ENCODE assay signal across 8 cellular contexts in genomic region chr13:112786810-112787209, GRCh38.
DNase-seq lines count a peak whose midpoint lies in the region; ATAC-seq and TF ChIP-seq lines count a peak whose summit lies in the region.
"Not testable (repeated sequence)": the region's sequence is repeated elsewhere in the genome, so short reads cannot be mapped to it uniquely, and the experiment has no call there.

No MANE protein-coding gene starts in this region.

- not testable (repeated sequence) for TF ChIP-seq CTCF in endodermal cell (conservative IDR thresholded peaks at IDR 0.05); osteocyte (IDR thresholded peaks at IDR 0.05); stomach (IDR thresholded peaks at IDR 0.05); uterus (IDR thresholded peaks at IDR 0.05)

- WGBS in endodermal cell (ENCODE audit: insufficient coverage in 1 of 2, insufficient read length in 1 of 2), 2 experiments, result 90 to 96% methylated on average over 9 to 14 of the region's 14 CpGs
- WGBS in stomach, 5 donors, result 89 to 98% (median 95%) methylated on average over 14 of the region's 14 CpGs

- ATAC-seq in left lobe of liver, result not testable (repeated sequence)

- TF ChIP-seq EP300 in stomach (IDR thresholded peaks at IDR 0.05), result not testable (repeated sequence)

- intact Hi-C loops in cardiac septum (cut with DNase I); stomach (cut with DNase I; ENCODE audit: low total_unique reads); uterus (cut with DNase I; ENCODE audit: low total_unique reads): not testable (repeated sequence)

- not testable (repeated sequence) for H3K9me3 Mint-ChIP-seq in activated T-cell treated with anti-CD3 and anti-CD28 coated beads, Interleukin-2, amount 50 U/mL, for 24 hours; osteocyte (ENCODE audit: unreplicated experiment)
- H3K9me3 Mint-ChIP-seq in endodermal cell, result peaks cover 48% of the 10 kb centered on the region

- not testable (repeated sequence) for H3K4me1 ChIP-seq in endodermal cell (ENCODE audit: control insufficient read depth, insufficient read depth, low read length)
- H3K4me1 ChIP-seq in stomach (peaks cover 0 to 22% (median 11%) of the 10 kb centered on the region in 4 donors), uterus (peaks cover 5 to 11% of the 10 kb centered on the region in 2 donors)

- H3K36me3 ChIP-seq in endodermal cell (ENCODE audit: control insufficient read depth, insufficient read depth, low read length), result peaks cover 62% of the 10 kb centered on the region
- peaks cover 8 to 59% (median 31%) of the 10 kb centered on the region in 4 donors for H3K36me3 ChIP-seq in stomach
- H3K36me3 ChIP-seq in uterus, result not testable (repeated sequence)

- H3K9ac ChIP-seq in endodermal cell (ENCODE audit: extremely low read depth, low read length, poor library complexity, severe bottlenecking), result not testable (repeated sequence)

- DNase-seq in NCI-H69 (lab: John Stamatoyannopoulos, UW), result peak; percentile 27
- DNase-seq in activated T-cell treated with anti-CD3 and anti-CD28 coated beads, Interleukin-2, amount 50 U/mL, for 24 hours, result peak; percentile 18
- peak; percentile 12 for DNase-seq in endodermal cell
- DNase-seq in cardiac septum (ENCODE audit: low spot score), result peak; percentile 69
- DNase-seq in left lobe of liver (ENCODE audit: low spot score), result peak; percentile 21
- DNase-seq in osteocyte (ENCODE audit: extremely low spot score, unreplicated experiment), result peak; percentile 32
- DNase-seq in stomach, result peak; percentile 10
- DNase-seq in uterus, result peak; percentile 1 to 12

- not testable (repeated sequence) for H3K27ac ChIP-seq in endodermal cell (ENCODE audit: low read depth, low read length); stomach; uterus

- peaks cover 31% of the 10 kb centered on the region for H3K4me1 Mint-ChIP-seq in activated T-cell treated with anti-CD3 and anti-CD28 coated beads, Interleukin-2, amount 50 U/mL, for 24 hours (ENCODE audit: low read depth)
- H3K4me1 Mint-ChIP-seq in endodermal cell; osteocyte (ENCODE audit: unreplicated experiment): not testable (repeated sequence)

- H3K4me3 ChIP-seq in endodermal cell (ENCODE audit: low read length); stomach; uterus: not testable (repeated sequence)

- H3K27ac Mint-ChIP-seq in activated T-cell treated with anti-CD3 and anti-CD28 coated beads, Interleukin-2, amount 50 U/mL, for 24 hours; endodermal cell; osteocyte (ENCODE audit: unreplicated experiment): not testable (repeated sequence)

- H3K9me3 ChIP-seq in endodermal cell (ENCODE audit: control insufficient read depth, low read length), result peaks cover 51% of the 10 kb centered on the region
- not testable (repeated sequence) for H3K9me3 ChIP-seq in stomach, uterus

- H3K27me3 Mint-ChIP-seq in activated T-cell treated with anti-CD3 and anti-CD28 coated beads, Interleukin-2, amount 50 U/mL, for 24 hours; endodermal cell (ENCODE audit: insufficient read depth); osteocyte (ENCODE audit: unreplicated experiment): not testable (repeated sequence)

- H3K36me3 Mint-ChIP-seq in activated T-cell treated with anti-CD3 and anti-CD28 coated beads, Interleukin-2, amount 50 U/mL, for 24 hours (ENCODE audit: low read depth), result peaks cover 38% of the 10 kb centered on the region
- peaks cover 67% of the 10 kb centered on the region for H3K36me3 Mint-ChIP-seq in endodermal cell (ENCODE audit: low read depth)
- not testable (repeated sequence) for H3K36me3 Mint-ChIP-seq in osteocyte (ENCODE audit: unreplicated experiment)

- not testable (repeated sequence) for H3K4me3 Mint-ChIP-seq in activated T-cell treated with anti-CD3 and anti-CD28 coated beads, Interleukin-2, amount 50 U/mL, for 24 hours; endodermal cell; osteocyte (ENCODE audit: unreplicated experiment)

- not testable (repeated sequence) for H3K27me3 ChIP-seq in endodermal cell (ENCODE audit: control insufficient read depth, insufficient read depth, low read length, poor library complexity, severe bottlenecking); stomach; uterus

- TF ChIP-seq POLR2A in stomach (IDR thresholded peaks at IDR 0.05); uterus (IDR thresholded peaks at IDR 0.05): not testable (repeated sequence)

Comparison
In these comparisons a context has a peak if more than half of its experiments do, and no peak if none do; other contexts are left out.
1. DNase-seq: peak in every context shown above with its lines; median percentile 69 in cardiac septum; 32 in osteocyte; 27 in NCI-H69; 21 in left lobe of liver; 18 in activated T-cell treated with anti-CD3 and anti-CD28 coated beads, Interleukin-2, amount 50 U/mL, for 24 hours; 12 in endodermal cell; 10 in stomach; 6 in uterus.